1 cellular context compared by ENCODE assay signal in the genomic region with DNA sequence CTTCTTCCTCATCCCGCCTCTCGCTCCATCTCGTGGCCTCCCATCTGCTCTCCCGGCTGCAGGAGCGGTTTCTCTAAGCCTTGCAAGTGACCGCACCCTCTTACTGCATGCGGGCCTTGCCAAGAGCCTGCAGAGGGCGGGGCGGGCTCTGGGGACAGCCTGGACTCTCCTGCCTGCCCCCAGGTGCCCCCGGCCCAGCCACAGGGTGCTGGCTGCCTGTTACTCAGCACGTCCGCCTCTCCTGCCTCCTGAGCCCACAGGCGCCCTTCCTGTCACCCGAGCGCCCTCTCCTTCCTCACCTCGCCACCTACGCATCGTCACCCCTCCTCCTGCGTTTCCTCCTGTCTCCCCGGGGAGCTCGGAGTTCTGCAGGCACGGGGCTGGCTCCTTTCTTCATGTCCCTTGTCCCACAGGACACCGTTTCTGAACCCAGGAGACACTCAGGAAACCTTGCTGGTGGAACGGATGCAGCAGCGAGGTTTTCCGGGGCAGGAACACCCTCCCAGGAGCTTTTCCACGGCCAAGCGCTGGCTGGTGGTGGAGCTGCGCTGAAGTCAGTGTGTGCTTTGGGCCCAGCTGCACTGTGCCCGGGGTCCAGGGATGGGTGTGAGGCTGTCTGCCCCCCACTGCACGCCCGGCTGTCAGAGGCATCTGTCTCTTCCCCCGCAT.
A peak's percentile ranks its signal among the peaks of the same experiment; 100 is the strongest.
TF ChIP-seq lines count a peak whose summit lies in the region.

No MANE protein-coding gene starts in this region.

TF ChIP-seq in HepG2, 621 proteins besides CTCF, POLR2A, EP300 and RAD21 (continued from another document and continues in another):
- TF ChIP-seq, protein P1, sequence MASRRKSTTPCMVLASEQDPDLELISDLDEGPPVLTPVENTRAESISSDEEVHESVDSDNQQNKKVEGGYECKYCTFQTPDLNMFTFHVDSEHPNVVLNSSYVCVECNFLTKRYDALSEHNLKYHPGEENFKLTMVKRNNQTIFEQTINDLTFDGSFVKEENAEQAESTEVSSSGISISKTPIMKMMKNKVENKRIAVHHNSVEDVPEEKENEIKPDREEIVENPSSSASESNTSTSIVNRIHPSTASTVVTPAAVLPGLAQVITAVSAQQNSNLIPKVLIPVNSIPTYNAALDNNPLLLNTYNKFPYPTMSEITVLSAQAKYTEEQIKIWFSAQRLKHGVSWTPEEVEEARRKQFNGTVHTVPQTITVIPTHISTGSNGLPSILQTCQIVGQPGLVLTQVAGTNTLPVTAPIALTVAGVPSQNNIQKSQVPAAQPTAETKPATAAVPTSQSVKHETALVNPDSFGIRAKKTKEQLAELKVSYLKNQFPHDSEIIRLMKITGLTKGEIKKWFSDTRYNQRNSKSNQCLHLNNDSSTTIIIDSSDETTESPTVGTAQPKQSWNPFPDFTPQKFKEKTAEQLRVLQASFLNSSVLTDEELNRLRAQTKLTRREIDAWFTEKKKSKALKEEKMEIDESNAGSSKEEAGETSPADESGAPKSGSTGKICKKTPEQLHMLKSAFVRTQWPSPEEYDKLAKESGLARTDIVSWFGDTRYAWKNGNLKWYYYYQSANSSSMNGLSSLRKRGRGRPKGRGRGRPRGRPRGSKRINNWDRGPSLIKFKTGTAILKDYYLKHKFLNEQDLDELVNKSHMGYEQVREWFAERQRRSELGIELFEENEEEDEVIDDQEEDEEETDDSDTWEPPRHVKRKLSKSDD (CRISPR knock-in tag; IDR thresholded peaks at IDR 0.05; ENCODE audit: low read depth) = 0 out of 2 replicates have a peak, but pooled peaks have one; percentile 27
- TF ChIP-seq PHF20 (CRISPR knock-in tag; IDR thresholded peaks at IDR 0.05) = no peak
- no peak for TF ChIP-seq BORCS8-MEF2B (CRISPR knock-in tag; IDR thresholded peaks at IDR 0.05)
- TF ChIP-seq NFYB (CRISPR knock-in tag; IDR thresholded peaks at IDR 0.05) = 0 out of 2 replicates have a peak, but pooled peaks have one; percentile 14
- no peak for TF ChIP-seq PPARG (CRISPR knock-in tag; conservative IDR thresholded peaks at IDR 0.05)
- TF ChIP-seq HOXA9 (CRISPR knock-in tag; IDR thresholded peaks at IDR 0.05; ENCODE audit: borderline replicate concordance) = no peak
- no peak for TF ChIP-seq PAF1 (CRISPR knock-in tag; IDR thresholded peaks at IDR 0.05)
- TF ChIP-seq, protein P2, sequence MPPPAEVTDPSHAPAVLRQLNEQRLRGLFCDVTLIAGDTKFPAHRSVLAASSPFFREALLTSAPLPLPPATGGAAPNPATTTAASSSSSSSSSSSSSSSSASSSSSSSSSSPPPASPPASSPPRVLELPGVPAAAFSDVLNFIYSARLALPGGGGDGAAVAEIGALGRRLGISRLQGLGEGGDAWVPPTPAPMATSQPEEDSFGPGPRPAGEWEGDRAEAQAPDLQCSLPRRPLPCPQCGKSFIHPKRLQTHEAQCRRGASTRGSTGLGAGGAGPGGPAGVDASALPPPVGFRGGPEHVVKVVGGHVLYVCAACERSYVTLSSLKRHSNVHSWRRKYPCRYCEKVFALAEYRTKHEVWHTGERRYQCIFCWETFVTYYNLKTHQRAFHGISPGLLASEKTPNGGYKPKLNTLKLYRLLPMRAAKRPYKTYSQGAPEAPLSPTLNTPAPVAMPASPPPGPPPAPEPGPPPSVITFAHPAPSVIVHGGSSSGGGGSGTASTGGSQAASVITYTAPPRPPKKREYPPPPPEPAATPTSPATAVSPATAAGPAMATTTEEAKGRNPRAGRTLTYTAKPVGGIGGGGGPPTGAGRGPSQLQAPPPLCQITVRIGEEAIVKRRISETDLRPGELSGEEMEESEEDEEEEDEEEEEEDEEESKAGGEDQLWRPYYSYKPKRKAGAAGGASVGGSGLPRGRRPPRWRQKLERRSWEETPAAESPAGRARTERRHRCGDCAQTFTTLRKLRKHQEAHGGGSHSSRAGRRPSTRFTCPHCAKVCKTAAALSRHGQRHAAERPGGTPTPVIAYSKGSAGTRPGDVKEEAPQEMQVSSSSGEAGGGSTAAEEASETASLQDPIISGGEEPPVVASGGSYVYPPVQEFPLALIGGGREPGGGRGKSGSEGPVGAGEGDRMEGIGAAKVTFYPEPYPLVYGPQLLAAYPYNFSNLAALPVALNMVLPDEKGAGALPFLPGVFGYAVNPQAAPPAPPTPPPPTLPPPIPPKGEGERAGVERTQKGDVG (CRISPR knock-in tag; IDR thresholded peaks at IDR 0.05; ENCODE audit: borderline replicate concordance) = no peak
- TF ChIP-seq GTF3A (CRISPR knock-in tag; conservative IDR thresholded peaks at IDR 0.05) = no peak
- no peak for TF ChIP-seq ZNF772 (CRISPR knock-in tag; IDR thresholded peaks at IDR 0.05)
- no peak for TF ChIP-seq CREM (IDR thresholded peaks at IDR 0.05)
- TF ChIP-seq CREM (CRISPR knock-in tag; IDR thresholded peaks at IDR 0.05) = no peak
- TF ChIP-seq, protein P3, sequence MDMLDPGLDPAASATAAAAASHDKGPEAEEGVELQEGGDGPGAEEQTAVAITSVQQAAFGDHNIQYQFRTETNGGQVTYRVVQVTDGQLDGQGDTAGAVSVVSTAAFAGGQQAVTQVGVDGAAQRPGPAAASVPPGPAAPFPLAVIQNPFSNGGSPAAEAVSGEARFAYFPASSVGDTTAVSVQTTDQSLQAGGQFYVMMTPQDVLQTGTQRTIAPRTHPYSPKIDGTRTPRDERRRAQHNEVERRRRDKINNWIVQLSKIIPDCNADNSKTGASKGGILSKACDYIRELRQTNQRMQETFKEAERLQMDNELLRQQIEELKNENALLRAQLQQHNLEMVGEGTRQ (IDR thresholded peaks at IDR 0.05; ENCODE audit: low read depth, low read length) = no peak
- TF ChIP-seq, protein P3 (CRISPR knock-in tag; IDR thresholded peaks at IDR 0.05; ENCODE audit: borderline replicate concordance) = no peak
- TF ChIP-seq, protein P4, sequence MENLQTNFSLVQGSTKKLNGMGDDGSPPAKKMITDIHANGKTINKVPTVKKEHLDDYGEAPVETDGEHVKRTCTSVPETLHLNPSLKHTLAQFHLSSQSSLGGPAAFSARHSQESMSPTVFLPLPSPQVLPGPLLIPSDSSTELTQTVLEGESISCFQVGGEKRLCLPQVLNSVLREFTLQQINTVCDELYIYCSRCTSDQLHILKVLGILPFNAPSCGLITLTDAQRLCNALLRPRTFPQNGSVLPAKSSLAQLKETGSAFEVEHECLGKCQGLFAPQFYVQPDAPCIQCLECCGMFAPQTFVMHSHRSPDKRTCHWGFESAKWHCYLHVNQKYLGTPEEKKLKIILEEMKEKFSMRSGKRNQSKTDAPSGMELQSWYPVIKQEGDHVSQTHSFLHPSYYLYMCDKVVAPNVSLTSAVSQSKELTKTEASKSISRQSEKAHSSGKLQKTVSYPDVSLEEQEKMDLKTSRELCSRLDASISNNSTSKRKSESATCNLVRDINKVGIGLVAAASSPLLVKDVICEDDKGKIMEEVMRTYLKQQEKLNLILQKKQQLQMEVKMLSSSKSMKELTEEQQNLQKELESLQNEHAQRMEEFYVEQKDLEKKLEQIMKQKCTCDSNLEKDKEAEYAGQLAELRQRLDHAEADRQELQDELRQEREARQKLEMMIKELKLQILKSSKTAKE (CRISPR knock-in tag; IDR thresholded peaks at IDR 0.05; ENCODE audit: borderline replicate concordance) = peak; percentile 45; the same call in 1 of the 2 replicates
- TF ChIP-seq ZNF33B (CRISPR knock-in tag; IDR thresholded peaks at IDR 0.05) = no peak
- no peak for TF ChIP-seq ZNF230 (CRISPR knock-in tag; IDR thresholded peaks at IDR 0.05)
- TF ChIP-seq, protein P5, sequence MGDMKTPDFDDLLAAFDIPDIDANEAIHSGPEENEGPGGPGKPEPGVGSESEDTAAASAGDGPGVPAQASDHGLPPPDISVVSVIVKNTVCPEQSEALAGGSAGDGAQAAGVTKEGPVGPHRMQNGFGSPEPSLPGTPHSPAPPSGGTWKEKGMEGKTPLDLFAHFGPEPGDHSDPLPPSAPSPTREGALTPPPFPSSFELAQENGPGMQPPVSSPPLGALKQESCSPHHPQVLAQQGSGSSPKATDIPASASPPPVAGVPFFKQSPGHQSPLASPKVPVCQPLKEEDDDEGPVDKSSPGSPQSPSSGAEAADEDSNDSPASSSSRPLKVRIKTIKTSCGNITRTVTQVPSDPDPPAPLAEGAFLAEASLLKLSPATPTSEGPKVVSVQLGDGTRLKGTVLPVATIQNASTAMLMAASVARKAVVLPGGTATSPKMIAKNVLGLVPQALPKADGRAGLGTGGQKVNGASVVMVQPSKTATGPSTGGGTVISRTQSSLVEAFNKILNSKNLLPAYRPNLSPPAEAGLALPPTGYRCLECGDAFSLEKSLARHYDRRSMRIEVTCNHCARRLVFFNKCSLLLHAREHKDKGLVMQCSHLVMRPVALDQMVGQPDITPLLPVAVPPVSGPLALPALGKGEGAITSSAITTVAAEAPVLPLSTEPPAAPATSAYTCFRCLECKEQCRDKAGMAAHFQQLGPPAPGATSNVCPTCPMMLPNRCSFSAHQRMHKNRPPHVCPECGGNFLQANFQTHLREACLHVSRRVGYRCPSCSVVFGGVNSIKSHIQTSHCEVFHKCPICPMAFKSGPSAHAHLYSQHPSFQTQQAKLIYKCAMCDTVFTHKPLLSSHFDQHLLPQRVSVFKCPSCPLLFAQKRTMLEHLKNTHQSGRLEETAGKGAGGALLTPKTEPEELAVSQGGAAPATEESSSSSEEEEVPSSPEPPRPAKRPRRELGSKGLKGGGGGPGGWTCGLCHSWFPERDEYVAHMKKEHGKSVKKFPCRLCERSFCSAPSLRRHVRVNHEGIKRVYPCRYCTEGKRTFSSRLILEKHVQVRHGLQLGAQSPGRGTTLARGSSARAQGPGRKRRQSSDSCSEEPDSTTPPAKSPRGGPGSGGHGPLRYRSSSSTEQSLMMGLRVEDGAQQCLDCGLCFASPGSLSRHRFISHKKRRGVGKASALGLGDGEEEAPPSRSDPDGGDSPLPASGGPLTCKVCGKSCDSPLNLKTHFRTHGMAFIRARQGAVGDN (CRISPR knock-in tag; IDR thresholded peaks at IDR 0.05) = peak; percentile 54
- TF ChIP-seq, protein P6, sequence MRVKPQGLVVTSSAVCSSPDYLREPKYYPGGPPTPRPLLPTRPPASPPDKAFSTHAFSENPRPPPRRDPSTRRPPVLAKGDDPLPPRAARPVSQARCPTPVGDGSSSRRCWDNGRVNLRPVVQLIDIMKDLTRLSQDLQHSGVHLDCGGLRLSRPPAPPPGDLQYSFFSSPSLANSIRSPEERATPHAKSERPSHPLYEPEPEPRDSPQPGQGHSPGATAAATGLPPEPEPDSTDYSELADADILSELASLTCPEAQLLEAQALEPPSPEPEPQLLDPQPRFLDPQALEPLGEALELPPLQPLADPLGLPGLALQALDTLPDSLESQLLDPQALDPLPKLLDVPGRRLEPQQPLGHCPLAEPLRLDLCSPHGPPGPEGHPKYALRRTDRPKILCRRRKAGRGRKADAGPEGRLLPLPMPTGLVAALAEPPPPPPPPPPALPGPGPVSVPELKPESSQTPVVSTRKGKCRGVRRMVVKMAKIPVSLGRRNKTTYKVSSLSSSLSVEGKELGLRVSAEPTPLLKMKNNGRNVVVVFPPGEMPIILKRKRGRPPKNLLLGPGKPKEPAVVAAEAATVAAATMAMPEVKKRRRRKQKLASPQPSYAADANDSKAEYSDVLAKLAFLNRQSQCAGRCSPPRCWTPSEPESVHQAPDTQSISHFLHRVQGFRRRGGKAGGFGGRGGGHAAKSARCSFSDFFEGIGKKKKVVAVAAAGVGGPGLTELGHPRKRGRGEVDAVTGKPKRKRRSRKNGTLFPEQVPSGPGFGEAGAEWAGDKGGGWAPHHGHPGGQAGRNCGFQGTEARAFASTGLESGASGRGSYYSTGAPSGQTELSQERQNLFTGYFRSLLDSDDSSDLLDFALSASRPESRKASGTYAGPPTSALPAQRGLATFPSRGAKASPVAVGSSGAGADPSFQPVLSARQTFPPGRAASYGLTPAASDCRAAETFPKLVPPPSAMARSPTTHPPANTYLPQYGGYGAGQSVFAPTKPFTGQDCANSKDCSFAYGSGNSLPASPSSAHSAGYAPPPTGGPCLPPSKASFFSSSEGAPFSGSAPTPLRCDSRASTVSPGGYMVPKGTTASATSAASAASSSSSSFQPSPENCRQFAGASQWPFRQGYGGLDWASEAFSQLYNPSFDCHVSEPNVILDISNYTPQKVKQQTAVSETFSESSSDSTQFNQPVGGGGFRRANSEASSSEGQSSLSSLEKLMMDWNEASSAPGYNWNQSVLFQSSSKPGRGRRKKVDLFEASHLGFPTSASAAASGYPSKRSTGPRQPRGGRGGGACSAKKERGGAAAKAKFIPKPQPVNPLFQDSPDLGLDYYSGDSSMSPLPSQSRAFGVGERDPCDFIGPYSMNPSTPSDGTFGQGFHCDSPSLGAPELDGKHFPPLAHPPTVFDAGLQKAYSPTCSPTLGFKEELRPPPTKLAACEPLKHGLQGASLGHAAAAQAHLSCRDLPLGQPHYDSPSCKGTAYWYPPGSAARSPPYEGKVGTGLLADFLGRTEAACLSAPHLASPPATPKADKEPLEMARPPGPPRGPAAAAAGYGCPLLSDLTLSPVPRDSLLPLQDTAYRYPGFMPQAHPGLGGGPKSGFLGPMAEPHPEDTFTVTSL (CRISPR knock-in tag; IDR thresholded peaks at IDR 0.05; ENCODE audit: borderline replicate concordance) = no peak
- TF ChIP-seq THAP11 (CRISPR knock-in tag; IDR thresholded peaks at IDR 0.05) = no peak
- TF ChIP-seq, protein P7, sequence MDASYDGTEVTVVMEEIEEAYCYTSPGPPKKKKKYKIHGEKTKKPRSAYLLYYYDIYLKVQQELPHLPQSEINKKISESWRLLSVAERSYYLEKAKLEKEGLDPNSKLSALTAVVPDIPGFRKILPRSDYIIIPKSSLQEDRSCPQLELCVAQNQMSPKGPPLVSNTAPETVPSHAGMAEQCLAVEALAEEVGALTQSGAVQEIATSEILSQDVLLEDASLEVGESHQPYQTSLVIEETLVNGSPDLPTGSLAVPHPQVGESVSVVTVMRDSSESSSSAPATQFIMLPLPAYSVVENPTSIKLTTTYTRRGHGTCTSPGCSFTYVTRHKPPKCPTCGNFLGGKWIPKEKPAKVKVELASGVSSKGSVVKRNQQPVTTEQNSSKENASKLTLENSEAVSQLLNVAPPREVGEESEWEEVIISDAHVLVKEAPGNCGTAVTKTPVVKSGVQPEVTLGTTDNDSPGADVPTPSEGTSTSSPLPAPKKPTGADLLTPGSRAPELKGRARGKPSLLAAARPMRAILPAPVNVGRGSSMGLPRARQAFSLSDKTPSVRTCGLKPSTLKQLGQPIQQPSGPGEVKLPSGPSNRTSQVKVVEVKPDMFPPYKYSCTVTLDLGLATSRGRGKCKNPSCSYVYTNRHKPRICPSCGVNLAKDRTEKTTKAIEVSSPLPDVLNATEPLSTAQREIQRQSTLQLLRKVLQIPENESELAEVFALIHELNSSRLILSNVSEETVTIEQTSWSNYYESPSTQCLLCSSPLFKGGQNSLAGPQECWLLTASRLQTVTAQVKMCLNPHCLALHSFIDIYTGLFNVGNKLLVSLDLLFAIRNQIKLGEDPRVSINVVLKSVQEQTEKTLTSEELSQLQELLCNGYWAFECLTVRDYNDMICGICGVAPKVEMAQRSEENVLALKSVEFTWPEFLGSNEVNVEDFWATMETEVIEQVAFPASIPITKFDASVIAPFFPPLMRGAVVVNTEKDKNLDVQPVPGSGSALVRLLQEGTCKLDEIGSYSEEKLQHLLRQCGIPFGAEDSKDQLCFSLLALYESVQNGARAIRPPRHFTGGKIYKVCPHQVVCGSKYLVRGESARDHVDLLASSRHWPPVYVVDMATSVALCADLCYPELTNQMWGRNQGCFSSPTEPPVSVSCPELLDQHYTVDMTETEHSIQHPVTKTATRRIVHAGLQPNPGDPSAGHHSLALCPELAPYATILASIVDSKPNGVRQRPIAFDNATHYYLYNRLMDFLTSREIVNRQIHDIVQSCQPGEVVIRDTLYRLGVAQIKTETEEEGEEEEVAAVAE (CRISPR knock-in tag; IDR thresholded peaks at IDR 0.05; ENCODE audit: borderline replicate concordance) = no peak
- no peak for TF ChIP-seq HOXA3 (CRISPR knock-in tag; IDR thresholded peaks at IDR 0.05)
- no peak for TF ChIP-seq HDAC2 (CRISPR knock-in tag; IDR thresholded peaks at IDR 0.05)
- 0 out of 2 replicates have a peak, but pooled peaks have one; percentile 68 for TF ChIP-seq ZNF619 (CRISPR knock-in tag; IDR thresholded peaks at IDR 0.05)
- no peak for TF ChIP-seq GATAD1 (CRISPR knock-in tag; IDR thresholded peaks at IDR 0.05)
